10 cellular contexts compared by ENCODE assay signal in the genomic region with DNA sequence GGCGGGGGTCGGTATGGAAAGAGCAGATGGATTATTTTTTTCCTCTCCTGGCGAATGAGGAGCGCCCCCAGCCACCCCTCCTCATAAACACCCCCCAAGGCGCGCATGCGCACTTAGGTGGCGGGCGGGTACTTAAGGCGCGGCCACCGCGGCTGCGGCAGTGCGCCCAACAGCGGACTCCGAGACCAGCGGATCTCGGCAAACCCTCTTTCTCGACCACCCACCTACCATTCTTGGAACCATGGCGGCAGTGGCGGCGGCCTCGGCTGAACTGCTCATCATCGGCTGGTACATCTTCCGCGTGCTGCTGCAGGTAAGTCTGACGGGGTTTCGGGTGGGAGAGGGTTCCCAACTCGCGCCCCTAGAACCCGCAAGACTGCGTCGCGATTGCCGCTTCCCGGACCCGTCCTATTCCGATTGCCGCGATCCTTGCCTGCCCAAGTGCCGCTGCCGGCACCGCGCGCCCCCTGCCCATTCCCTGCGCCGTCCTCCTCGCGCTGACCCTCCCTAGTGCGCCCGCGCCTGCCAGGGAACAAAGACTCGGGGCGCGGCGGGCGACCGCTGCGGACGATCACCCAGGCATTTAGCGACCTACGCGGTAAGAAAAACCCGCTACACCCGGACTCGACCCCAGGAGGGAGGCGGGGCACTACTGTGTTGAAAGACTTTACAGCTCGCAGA. TPM values are rescaled to one million over a fixed set of nuclear protein-coding genes. Genes with fewer than 3 reads are reported as not detected.
A peak's percentile ranks its signal among the peaks of the same experiment; 100 is the strongest.
DNase-seq lines count a peak whose midpoint lies in the region; ATAC-seq and TF ChIP-seq lines count a peak whose summit lies in the region.
"Had no signal": no experiment of that assay in that cellular context is flagged by ENCODE, and none has a peak within 500 bp of the region (broad histone marks: within the 10 kb centered on the region; RNA-seq: fewer than 3 reads in every experiment).

A gene with protein sequence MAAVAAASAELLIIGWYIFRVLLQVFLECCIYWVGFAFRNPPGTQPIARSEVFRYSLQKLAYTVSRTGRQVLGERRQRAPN (plus strand): TSS at position 160 of the 681 bp plus-strand sequence. CDS start 82 bp downstream, at position 242.

- H3K9me3 Mint-ChIP-seq in mesothelial cell of epicardium, result no peaks in the 10 kb centered on the region
- H3K9me3 Mint-ChIP-seq: CD4-positive, CD25-positive, alpha-beta regulatory T cell had no signal

- peaks cover 0 to 36% (median 8%) of the 10 kb centered on the region in 9 donors for H3K36me3 ChIP-seq in heart right ventricle
- no peaks in the 10 kb centered on the region for H3K36me3 ChIP-seq in urinary bladder (ENCODE audit: insufficient read depth)
- H3K36me3 ChIP-seq in MM.1S (replicated peaks; ENCODE audit: insufficient read depth, low read length), result no peaks in the 10 kb centered on the region

- intact Hi-C loops in heart right ventricle (cut with DNase I), result no loop called here
- intact Hi-C loops in cardiac septum (cut with DNase I), result no loop called here

- no peaks in the 10 kb centered on the region for H3K27me3 Mint-ChIP-seq in mesothelial cell of epicardium (ENCODE audit: low read depth)
- H3K27me3 Mint-ChIP-seq: CD4-positive, CD25-positive, alpha-beta regulatory T cell had no signal

- peaks cover 54% of the 10 kb centered on the region for H3K79me2 ChIP-seq in MM.1S (ENCODE audit: low read length)

- peak within 1 kb of the TSS; percentile 79 for H3K4me3 Mint-ChIP-seq in mesothelial cell of epicardium

- no peaks in the 10 kb centered on the region for H3K9me2 ChIP-seq in MM.1S (replicated peaks; ENCODE audit: insufficient read depth, low read length)

- H3F3A ChIP-seq in MM.1S (ENCODE audit: insufficient read depth, low read length), result peaks cover 7% of the 10 kb centered on the region; the same call in 1 of the 2 replicates

- H3K27ac ChIP-seq in heart right ventricle, result peak within 1 kb of the TSS in 2 of 10 donors; percentile 38 to 72
- H3K27ac ChIP-seq in urinary bladder (ENCODE audit: low read depth), result no peak within 1 kb of the TSS
- no peak within 1 kb of the TSS for H3K27ac ChIP-seq in MM.1S (ENCODE audit: low read length)

- H3K36me3 Mint-ChIP-seq in mesothelial cell of epicardium, result peaks cover 14% of the 10 kb centered on the region

- H3K27ac Mint-ChIP-seq in mesothelial cell of epicardium, result peak within 1 kb of the TSS; percentile 25

- 64 to 78% methylated on average over 69 of the region's 69 CpGs for WGBS in heart right ventricle, 2 donors
- 58% methylated on average over 69 of the region's 69 CpGs for WGBS in urinary bladder

- TF ChIP-seq CTCF in heart right ventricle (IDR thresholded peaks at IDR 0.05) (no peak), mesothelial cell of epicardium (IDR thresholded peaks at IDR 0.05; ENCODE audit: unreplicated experiment) (no peak), MM.1S (IDR thresholded peaks at IDR 0.05; ENCODE audit: low read length) (no peak)

- H3K9ac ChIP-seq in MM.1S (ENCODE audit: low read length), result no peak within 1 kb of the TSS

- no peaks in the 10 kb centered on the region for H4K20me1 ChIP-seq in MM.1S (ENCODE audit: insufficient read depth, low read length)

- H3K4me1 ChIP-seq in heart right ventricle (peaks cover 31 to 98% (median 77%) of the 10 kb centered on the region in 9 donors), urinary bladder (ENCODE audit: insufficient read depth) (no peaks in the 10 kb centered on the region), MM.1S (ENCODE audit: low read length) (peaks cover 22% of the 10 kb centered on the region)

- H3K4me3 ChIP-seq in heart right ventricle (peak within 1 kb of the TSS in 6 of 10 donors; percentile 1 to 34 (median 22)), urinary bladder (ENCODE audit: low read depth, low read length) (peak within 1 kb of the TSS; percentile 18), MM.1S (ENCODE audit: low read length) (no peak within 1 kb of the TSS)

- H3K9me3 ChIP-seq in heart right ventricle (no peaks in the 10 kb centered on the region), MM.1S (replicated peaks; ENCODE audit: insufficient read depth, low read length) (no peaks in the 10 kb centered on the region)

- H2AFZ ChIP-seq in MM.1S (ENCODE audit: low read length), result no peak within 1 kb of the TSS

- DNase-seq in heart right ventricle, result no peak
- no peak for DNase-seq in cardiac septum (ENCODE audit: low spot score)
- peak; percentile 44 for DNase-seq in cerebellar cortex (ENCODE audit: low spot score)
- peak; percentile 32 to 65 for DNase-seq in mesothelial cell of epicardium (ENCODE audit: low spot score in 2 of 2, unreplicated experiment in 2 of 2)
- DNase-seq in MM.1S, result no peak
- DNase-seq in DMS79 (lab: John Stamatoyannopoulos, UW), result no peak
- DNase-seq: CD4-positive, CD25-positive, alpha-beta regulatory T cell; KBM-7 had no signal

- H3K27me3 ChIP-seq in heart right ventricle (no peaks in the 10 kb centered on the region), MM.1S (replicated peaks; ENCODE audit: insufficient read depth, low read length) (no peaks in the 10 kb centered on the region)

- no peak within 1 kb of the TSS for H3K4me2 ChIP-seq in MM.1S (ENCODE audit: low read depth, low read length)

- ATAC-seq in heart right ventricle (no peak), GM21825 (IDR thresholded peaks at IDR 0.05; ENCODE audit: unreplicated experiment) (no peak)

- peaks cover 53% of the 10 kb centered on the region for H3K4me1 Mint-ChIP-seq in mesothelial cell of epicardium

RNA-seq across cellular contexts. Expression of the gene that starts here (rescaled TPM):
- total RNA-seq in heart right ventricle (under 1 TPM in 5 of 10 donors, not detected in 5; 0.24 to 0.78 (median 0.46) TPM), cardiac septum (not detected), mesothelial cell of epicardium (18.5 to 19.4 TPM (median 19.3 TPM) in 3 replicates), urinary bladder (31.4 TPM)
- polyA plus RNA-seq in heart right ventricle (1 to 10 TPM in 1 of 2 donors, under 1 TPM in 1; 0.29 to 1.1 TPM), urinary bladder (61.2 TPM)
- total RNA-seq: CD4-positive, CD25-positive, alpha-beta regulatory T cell had no signal
- polyA plus RNA-seq: CD4-positive, CD25-positive, alpha-beta regulatory T cell had no signal

Comparison
In these comparisons a context has a peak if more than half of its experiments do, and no peak if none do; other contexts are left out.
1. RNA of the gene that starts here (total RNA-seq): 31.4 TPM in urinary bladder (single experiment) and 18.5 to 19.4 TPM in mesothelial cell of epicardium; 0.24 to 0.78 TPM in heart right ventricle and not detected in cardiac septum (single experiment); every median in the first group is over 10 times any median in the second.
2. RNA of the gene that starts here (polyA plus RNA-seq): 61.2 TPM in urinary bladder (single experiment); 0.29 to 1.1 TPM in heart right ventricle; every median in the first group is over 10 times any median in the second.
3. DNase-seq: peak in cerebellar cortex (single experiment) and mesothelial cell of epicardium (2 of 2); none in heart right ventricle (0 of 2), cardiac septum (single experiment), MM.1S (single experiment) and DMS79 (single experiment).